Comparison of ENCODE assay signal across 9 cellular contexts in genomic region chr17:74737299-74738050, GRCh38. TPM values are rescaled to one million over a fixed set of nuclear protein-coding genes. Genes with fewer than 3 reads are reported as not detected.
A peak's percentile ranks its signal among the peaks of the same experiment; 100 is the strongest.
DNase-seq lines count a peak whose midpoint lies in the region; ATAC-seq and TF ChIP-seq lines count a peak whose summit lies in the region.
"Had no signal": no experiment of that assay in that cellular context is flagged by ENCODE, and none has a peak within 500 bp of the region (broad histone marks: within the 10 kb centered on the region; RNA-seq: fewer than 3 reads in every experiment).

No MANE protein-coding gene starts in this region.

- no peaks in the 10 kb centered on the region for H3K36me3 ChIP-seq in CD4-positive, CD25-positive, alpha-beta regulatory T cell (ENCODE audit: control insufficient read depth, insufficient read depth, low read length)
- H3K36me3 ChIP-seq in tibial nerve, result no peaks in the 10 kb centered on the region

- no peaks in the 10 kb centered on the region for H3K9me3 ChIP-seq in CD4-positive, CD25-positive, alpha-beta regulatory T cell (ENCODE audit: control insufficient read depth in 2 of 2, low read length in 2 of 2)
- no peaks in the 10 kb centered on the region for H3K9me3 ChIP-seq in tibial nerve

- no peak for TF ChIP-seq POLR2A in tibial nerve (IDR thresholded peaks at IDR 0.05)

- ATAC-seq in CD4-positive, CD25-positive, alpha-beta regulatory T cell (ENCODE audit: low read depth in 2 of 2), result peak in 1 of 2 donors; percentile 12
- ATAC-seq in HG02798 (IDR thresholded peaks at IDR 0.05; ENCODE audit: poor library complexity, unreplicated experiment), result peak; percentile 2
- no peak for ATAC-seq in GM18511 (IDR thresholded peaks at IDR 0.05; ENCODE audit: unreplicated experiment)

- peak overlapping the region; percentile 94 to 98 (median 96) for H3K4me3 Mint-ChIP-seq in CD4-positive, CD25-positive, alpha-beta regulatory T cell

- H3K4me3 ChIP-seq in CD4-positive, CD25-positive, alpha-beta regulatory T cell (ENCODE audit: low read depth, low read length), result peak overlapping the region; percentile 90
- H3K4me3 ChIP-seq in tibial nerve, result peak overlapping the region in 2 of 4 donors; percentile 38 to 45

- no peak for TF ChIP-seq EP300 in tibial nerve (IDR thresholded peaks at IDR 0.05)

- H3K27me3 Mint-ChIP-seq in CD4-positive, CD25-positive, alpha-beta regulatory T cell, result no peaks in the 10 kb centered on the region

- peaks cover 15 to 69% (median 40%) of the 10 kb centered on the region in 4 donors for H3K4me1 Mint-ChIP-seq in CD4-positive, CD25-positive, alpha-beta regulatory T cell

- no peaks in the 10 kb centered on the region for H3K27me3 ChIP-seq in CD4-positive, CD25-positive, alpha-beta regulatory T cell (ENCODE audit: control insufficient read depth, insufficient read depth, low read length)
- peaks cover 0 to 86% of the 10 kb centered on the region in 2 donors for H3K27me3 ChIP-seq in tibial nerve

- DNase-seq in CD4-positive, CD25-positive, alpha-beta regulatory T cell, result peak; percentile 41 to 69 (median 48)
- DNase-seq in T-helper 2 cell (peak in 3 of 5 experiments; percentile 36 to 71 (median 36)), myocyte (ENCODE audit: low read depth) (peak; percentile 37), cortex of kidney (lab: John Stamatoyannopoulos, UW) (no peak), tibial nerve (ENCODE audit: low spot score in 2 of 2) (no peak)
- peak; percentile 31 for DNase-seq in effector CD8-positive, alpha-beta T cell (lab: John Stamatoyannopoulos, UW)

- H3K9me3 Mint-ChIP-seq in CD4-positive, CD25-positive, alpha-beta regulatory T cell, result peaks cover 0 to 2% (median 0%) of the 10 kb centered on the region in 7 donors

- H3K27ac ChIP-seq in CD4-positive, CD25-positive, alpha-beta regulatory T cell (ENCODE audit: insufficient read depth, low read length, poor library complexity, severe bottlenecking), result peak overlapping the region; percentile 78
- peak overlapping the region in 1 of 4 donors; percentile 67 for H3K27ac ChIP-seq in tibial nerve

- peak in 2 of 5 experiments; percentile 5 to 9 for TF ChIP-seq CTCF in tibial nerve (IDR thresholded peaks at IDR 0.05)

- peaks cover 7% of the 10 kb centered on the region for H3K36me3 Mint-ChIP-seq in CD4-positive, CD25-positive, alpha-beta regulatory T cell

- WGBS in tibial nerve, 2 donors, result 3% methylated on average over 21 to 27 of the region's 38 CpGs

- H3K4me1 ChIP-seq in CD4-positive, CD25-positive, alpha-beta regulatory T cell (ENCODE audit: control insufficient read depth, insufficient read depth, low read length, poor library complexity, severe bottlenecking), result peaks cover 62% of the 10 kb centered on the region
- H3K4me1 ChIP-seq in tibial nerve, result peaks cover 0 to 34% (median 23%) of the 10 kb centered on the region in 4 donors

- H3K27ac Mint-ChIP-seq in CD4-positive, CD25-positive, alpha-beta regulatory T cell, result peak overlapping the region; percentile 90 to 99 (median 96)

RNA-seq across cellular contexts. Expression of gene RAB37, which starts 0.4 kb away (rescaled TPM):
- 85.5 TPM for total RNA-seq in CD4-positive, CD25-positive, alpha-beta regulatory T cell
- polyA plus RNA-seq in CD4-positive, CD25-positive, alpha-beta regulatory T cell, result 100 to 1,000 TPM in 2 of 4 donors, 10 to 100 TPM in 2; 75.6 to 159 (median 104) TPM
- total RNA-seq in myocyte (0.57 TPM in 1 of 2 replicates, not detected in the other), tibial nerve (1 to 10 TPM in 3 of 4 donors, under 1 TPM in 1; 0.87 to 4.4 (median 2.3) TPM)
- polyA plus RNA-seq in myocyte (2012), result 0.48 TPM

RNA-seq across cellular contexts. Expression of gene NHERF1, which starts 11.0 kb away (rescaled TPM):
- 177 TPM for total RNA-seq in CD4-positive, CD25-positive, alpha-beta regulatory T cell
- polyA plus RNA-seq in CD4-positive, CD25-positive, alpha-beta regulatory T cell, result 100 to 1,000 TPM; 373 to 453 (median 405) TPM
- 54.0 and 63.8 TPM in 2 replicates for total RNA-seq in myocyte
- 82.5 TPM for polyA plus RNA-seq in myocyte (2012)
- total RNA-seq in tibial nerve, result 10 to 100 TPM; 42.2 to 55.2 (median 53.0) TPM

RNA-seq across cellular contexts. Expression of gene CD300LF, which starts 24.8 kb away (rescaled TPM):
- 0.52 TPM for total RNA-seq in CD4-positive, CD25-positive, alpha-beta regulatory T cell
- polyA plus RNA-seq in CD4-positive, CD25-positive, alpha-beta regulatory T cell, result under 1 TPM in 2 of 4 donors, not detected in 2; 0.19 to 0.21 TPM
- 0.26 TPM in 1 of 2 replicates, not detected in the other for total RNA-seq in myocyte
- polyA plus RNA-seq in myocyte (2012), result not detected
- total RNA-seq in tibial nerve, result 1 to 10 TPM in 1 of 4 donors, not detected in 3; 2.1 TPM
- total RNA-seq: HT1080 had no signal

RNA-seq across cellular contexts. Expression of gene NAT9, which starts 38.7 kb away (rescaled TPM):
- total RNA-seq in CD4-positive, CD25-positive, alpha-beta regulatory T cell, result 35.4 TPM
- polyA plus RNA-seq in CD4-positive, CD25-positive, alpha-beta regulatory T cell, result 10 to 100 TPM; 16.2 to 22.0 (median 17.7) TPM
- total RNA-seq in myocyte, result 47.7 and 50.4 TPM in 2 replicates
- polyA plus RNA-seq in myocyte (2012), result 65.2 TPM
- total RNA-seq in tibial nerve, result 10 to 100 TPM; 27.5 to 78.6 (median 43.2) TPM

Comparison
In these comparisons a context has a peak if more than half of its experiments do, and no peak if none do; other contexts are left out.
1. DNase-seq: peak in CD4-positive, CD25-positive, alpha-beta regulatory T cell (3 of 3), T-helper 2 cell (3 of 5), effector CD8-positive, alpha-beta T cell (single experiment) and myocyte (single experiment); none in cortex of kidney (single experiment) and tibial nerve (0 of 2).
2. RNA of gene RAB37, which starts 0.4 kb away (total RNA-seq): 85.5 TPM in CD4-positive, CD25-positive, alpha-beta regulatory T cell (single experiment); 0.87 to 4.4 TPM in tibial nerve and 0.57 TPM in myocyte; every median in the first group is over 10 times any median in the second.